Comparison of ENCODE assay signal across 1 cellular context in the genomic region with DNA sequence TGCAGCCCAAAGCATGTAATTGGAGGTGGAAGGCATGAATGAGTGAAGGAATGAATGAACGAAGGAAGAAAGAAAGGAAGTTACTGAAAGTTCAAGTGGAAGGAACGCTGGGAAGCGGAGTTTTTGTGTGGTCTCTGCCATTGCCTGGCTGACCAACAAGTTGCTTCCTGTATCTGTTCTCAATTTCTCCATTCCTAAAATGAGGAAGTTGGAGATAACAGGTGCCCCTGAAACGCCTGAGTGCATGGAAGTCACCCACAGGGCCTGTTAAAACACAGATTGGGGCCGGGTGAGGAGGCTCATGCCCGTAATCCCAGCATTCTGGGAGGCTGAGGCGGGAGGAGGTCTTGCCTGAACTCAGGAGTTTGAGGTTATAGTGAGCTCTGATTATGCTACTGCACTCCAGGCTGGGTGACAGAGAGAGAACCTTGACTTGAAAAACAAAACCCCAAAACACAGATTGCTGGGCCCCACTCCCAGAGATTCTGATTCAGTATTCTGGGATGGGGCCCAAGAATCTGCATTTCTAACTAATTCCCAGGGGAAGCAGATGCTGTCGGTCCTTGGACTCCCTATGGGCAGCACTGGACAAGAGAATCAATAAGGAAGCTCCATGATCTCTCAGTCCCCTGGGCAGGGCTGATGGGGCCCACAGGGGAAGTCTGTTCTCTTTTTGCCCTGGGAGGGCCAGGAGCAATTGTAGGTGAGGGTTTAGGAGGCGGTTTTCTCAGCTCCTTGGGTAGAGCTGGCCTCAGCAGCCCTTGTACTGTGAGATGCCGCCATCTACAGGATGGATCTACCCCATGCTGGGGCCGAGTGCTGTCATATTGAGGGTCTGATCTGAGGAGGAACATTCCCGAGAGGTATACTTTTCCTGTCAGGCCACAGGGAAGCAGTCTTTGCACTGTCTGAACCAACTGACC.
TF ChIP-seq lines count a peak whose summit lies in the region.

No MANE protein-coding gene starts in this region.

TF ChIP-seq in HepG2, 621 proteins besides CTCF, POLR2A, EP300 and RAD21 (continued from another document and continues in another):
- TF ChIP-seq AGO1 (IDR thresholded peaks at IDR 0.05; ENCODE audit: low read depth, low read length, poor library complexity, severe bottlenecking): no peak
- TF ChIP-seq DNMT1 (CRISPR knock-in tag; IDR thresholded peaks at IDR 0.05): no peak
- TF ChIP-seq IRX3 (CRISPR knock-in tag; IDR thresholded peaks at IDR 0.05; ENCODE audit: borderline replicate concordance, low read depth): no peak
- TF ChIP-seq, protein P1, sequence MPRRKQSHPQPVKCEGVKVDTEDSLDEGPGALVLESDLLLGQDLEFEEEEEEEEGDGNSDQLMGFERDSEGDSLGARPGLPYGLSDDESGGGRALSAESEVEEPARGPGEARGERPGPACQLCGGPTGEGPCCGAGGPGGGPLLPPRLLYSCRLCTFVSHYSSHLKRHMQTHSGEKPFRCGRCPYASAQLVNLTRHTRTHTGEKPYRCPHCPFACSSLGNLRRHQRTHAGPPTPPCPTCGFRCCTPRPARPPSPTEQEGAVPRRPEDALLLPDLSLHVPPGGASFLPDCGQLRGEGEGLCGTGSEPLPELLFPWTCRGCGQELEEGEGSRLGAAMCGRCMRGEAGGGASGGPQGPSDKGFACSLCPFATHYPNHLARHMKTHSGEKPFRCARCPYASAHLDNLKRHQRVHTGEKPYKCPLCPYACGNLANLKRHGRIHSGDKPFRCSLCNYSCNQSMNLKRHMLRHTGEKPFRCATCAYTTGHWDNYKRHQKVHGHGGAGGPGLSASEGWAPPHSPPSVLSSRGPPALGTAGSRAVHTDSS (CRISPR knock-in tag; conservative IDR thresholded peaks at IDR 0.05): no peak
- no peak for TF ChIP-seq ZNF746 (CRISPR knock-in tag; IDR thresholded peaks at IDR 0.05)
- TF ChIP-seq PPARG (CRISPR knock-in tag; conservative IDR thresholded peaks at IDR 0.05): peak; percentile 53; the same call in 1 of the 2 replicates
- no peak for TF ChIP-seq ESRRA (CRISPR knock-in tag; IDR thresholded peaks at IDR 0.05; ENCODE audit: low read depth)
- no peak for TF ChIP-seq ZNF264 (CRISPR knock-in tag; IDR thresholded peaks at IDR 0.05)
- TF ChIP-seq RBM22 (optimal IDR thresholded peaks at IDR 0.05; ENCODE audit: low read length): no peak
- TF ChIP-seq ZBTB38 (CRISPR knock-in tag; IDR thresholded peaks at IDR 0.05): 0 out of 2 replicates have a peak, but pooled peaks have one; percentile 14
- peak; percentile 21; the same call in 1 of the 2 replicates for TF ChIP-seq ERF (CRISPR knock-in tag; IDR thresholded peaks at IDR 0.05)
- 0 out of 2 replicates have a peak, but pooled peaks have one; percentile 37 for TF ChIP-seq ATF7-NPFF (CRISPR knock-in tag; IDR thresholded peaks at IDR 0.05; ENCODE audit: low read depth)
- TF ChIP-seq RERE (CRISPR knock-in tag; IDR thresholded peaks at IDR 0.05; ENCODE audit: low read depth): no peak
- no peak for TF ChIP-seq ZMYM2 (CRISPR knock-in tag; IDR thresholded peaks at IDR 0.05)
- TF ChIP-seq, protein P2, sequence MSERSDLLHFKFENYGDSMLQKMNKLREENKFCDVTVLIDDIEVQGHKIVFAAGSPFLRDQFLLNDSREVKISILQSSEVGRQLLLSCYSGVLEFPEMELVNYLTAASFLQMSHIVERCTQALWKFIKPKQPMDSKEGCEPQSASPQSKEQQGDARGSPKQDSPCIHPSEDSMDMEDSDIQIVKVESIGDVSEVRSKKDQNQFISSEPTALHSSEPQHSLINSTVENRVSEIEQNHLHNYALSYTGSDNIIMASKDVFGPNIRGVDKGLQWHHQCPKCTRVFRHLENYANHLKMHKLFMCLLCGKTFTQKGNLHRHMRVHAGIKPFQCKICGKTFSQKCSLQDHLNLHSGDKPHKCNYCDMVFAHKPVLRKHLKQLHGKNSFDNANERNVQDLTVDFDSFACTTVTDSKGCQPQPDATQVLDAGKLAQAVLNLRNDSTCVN (CRISPR knock-in tag; IDR thresholded peaks at IDR 0.05; ENCODE audit: borderline replicate concordance): peak; percentile 24; the same call in 1 of the 2 replicates
- peak; percentile 57 for TF ChIP-seq SALL1 (CRISPR knock-in tag; IDR thresholded peaks at IDR 0.05)
- peak; percentile 9; the same call in 1 of the 3 replicates for TF ChIP-seq MXI1 (IDR thresholded peaks at IDR 0.05; ENCODE audit: borderline replicate concordance, low read depth, low read length)
- TF ChIP-seq TEAD3 (CRISPR knock-in tag; optimal IDR thresholded peaks at IDR 0.05; ENCODE audit: borderline replicate concordance): peak; percentile 81
- TF ChIP-seq ZMYM4 (CRISPR knock-in tag; IDR thresholded peaks at IDR 0.05): peak; percentile 33; the same call in 1 of the 2 replicates
- TF ChIP-seq, protein P3, sequence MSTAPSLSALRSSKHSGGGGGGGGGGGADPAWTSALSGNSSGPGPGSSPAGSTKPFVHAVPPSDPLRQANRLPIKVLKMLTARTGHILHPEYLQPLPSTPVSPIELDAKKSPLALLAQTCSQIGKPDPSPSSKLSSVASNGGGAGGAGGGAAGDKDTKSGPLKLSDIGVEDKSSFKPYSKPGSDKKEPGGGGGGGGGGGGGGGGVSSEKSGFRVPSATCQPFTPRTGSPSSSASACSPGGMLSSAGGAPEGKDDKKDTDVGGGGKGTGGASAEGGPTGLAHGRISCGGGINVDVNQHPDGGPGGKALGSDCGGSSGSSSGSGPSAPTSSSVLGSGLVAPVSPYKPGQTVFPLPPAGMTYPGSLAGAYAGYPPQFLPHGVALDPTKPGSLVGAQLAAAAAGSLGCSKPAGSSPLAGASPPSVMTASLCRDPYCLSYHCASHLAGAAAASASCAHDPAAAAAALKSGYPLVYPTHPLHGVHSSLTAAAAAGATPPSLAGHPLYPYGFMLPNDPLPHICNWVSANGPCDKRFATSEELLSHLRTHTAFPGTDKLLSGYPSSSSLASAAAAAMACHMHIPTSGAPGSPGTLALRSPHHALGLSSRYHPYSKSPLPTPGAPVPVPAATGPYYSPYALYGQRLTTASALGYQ (CRISPR knock-in tag; IDR thresholded peaks at IDR 0.05): no peak
- no peak for TF ChIP-seq ZNF597 (CRISPR knock-in tag; IDR thresholded peaks at IDR 0.05)
- no peak for TF ChIP-seq RFX1 (IDR thresholded peaks at IDR 0.05)
- no peak for TF ChIP-seq ZNF629 (CRISPR knock-in tag; conservative IDR thresholded peaks at IDR 0.05)
- TF ChIP-seq ZNF564 (CRISPR knock-in tag; IDR thresholded peaks at IDR 0.05): no peak
- TF ChIP-seq, protein P4, sequence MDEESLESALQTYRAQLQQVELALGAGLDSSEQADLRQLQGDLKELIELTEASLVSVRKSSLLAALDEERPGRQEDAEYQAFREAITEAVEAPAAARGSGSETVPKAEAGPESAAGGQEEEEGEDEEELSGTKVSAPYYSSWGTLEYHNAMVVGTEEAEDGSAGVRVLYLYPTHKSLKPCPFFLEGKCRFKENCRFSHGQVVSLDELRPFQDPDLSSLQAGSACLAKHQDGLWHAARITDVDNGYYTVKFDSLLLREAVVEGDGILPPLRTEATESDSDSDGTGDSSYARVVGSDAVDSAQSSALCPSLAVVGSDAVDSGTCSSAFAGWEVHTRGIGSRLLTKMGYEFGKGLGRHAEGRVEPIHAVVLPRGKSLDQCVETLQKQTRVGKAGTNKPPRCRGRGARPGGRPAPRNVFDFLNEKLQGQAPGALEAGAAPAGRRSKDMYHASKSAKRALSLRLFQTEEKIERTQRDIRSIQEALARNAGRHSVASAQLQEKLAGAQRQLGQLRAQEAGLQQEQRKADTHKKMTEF (CRISPR knock-in tag; IDR thresholded peaks at IDR 0.05): peak; percentile 33; the same call in 1 of the 2 replicates
- TF ChIP-seq ZNF367 (CRISPR knock-in tag; IDR thresholded peaks at IDR 0.05; ENCODE audit: borderline replicate concordance): no peak
- no peak for TF ChIP-seq HOXA5 (CRISPR knock-in tag; IDR thresholded peaks at IDR 0.05)
- TF ChIP-seq ZNF256 (CRISPR knock-in tag; conservative IDR thresholded peaks at IDR 0.05): no peak
- no peak for TF ChIP-seq AKAP8 (CRISPR knock-in tag; IDR thresholded peaks at IDR 0.05)
- TF ChIP-seq ZBTB25 (CRISPR knock-in tag; IDR thresholded peaks at IDR 0.05): 0 out of 2 replicates have a peak, but pooled peaks have one; percentile 32
- peak; percentile 42; the same call in 1 of the 2 replicates for TF ChIP-seq ZNF792 (CRISPR knock-in tag; IDR thresholded peaks at IDR 0.05)
- TF ChIP-seq IRF2 (CRISPR knock-in tag; IDR thresholded peaks at IDR 0.05): 0 out of 2 replicates have a peak, but pooled peaks have one; percentile 33
- no peak for TF ChIP-seq HNRNPLL (IDR thresholded peaks at IDR 0.05; ENCODE audit: low read depth, low read length, poor library complexity, severe bottlenecking)
- TF ChIP-seq ZNF788 (CRISPR knock-in tag; IDR thresholded peaks at IDR 0.05; ENCODE audit: borderline replicate concordance): peak; percentile 41; the same call in 1 of the 2 replicates
- no peak for TF ChIP-seq ZFAT (CRISPR knock-in tag; conservative IDR thresholded peaks at IDR 0.05)
- TF ChIP-seq RORA (CRISPR knock-in tag; IDR thresholded peaks at IDR 0.05): no peak
- TF ChIP-seq ZNF160 (CRISPR knock-in tag; IDR thresholded peaks at IDR 0.05): no peak
- peak; percentile 55 for TF ChIP-seq GATAD1 (CRISPR knock-in tag; IDR thresholded peaks at IDR 0.05)
- TF ChIP-seq CBX5 (CRISPR knock-in tag; IDR thresholded peaks at IDR 0.05; ENCODE audit: borderline replicate concordance): no peak
- TF ChIP-seq ZNF343 (CRISPR knock-in tag; IDR thresholded peaks at IDR 0.05): no peak
- no peak for TF ChIP-seq PAXIP1 (CRISPR knock-in tag; conservative IDR thresholded peaks at IDR 0.05)
- TF ChIP-seq ZMYM3 (CRISPR knock-in tag; IDR thresholded peaks at IDR 0.05): peak; percentile 32; the same call in 1 of the 2 replicates
- no peak for TF ChIP-seq ARNTL (CRISPR knock-in tag; IDR thresholded peaks at IDR 0.05)
- TF ChIP-seq ZNF839 (CRISPR knock-in tag; IDR thresholded peaks at IDR 0.05; ENCODE audit: borderline replicate concordance): no peak
